In genomic region chr15:36877796-36878744, GRCh38 we compare ENCODE assay signal across 10 cellular contexts.
DNase-seq lines count a peak whose midpoint lies in the region; ATAC-seq and TF ChIP-seq lines count a peak whose summit lies in the region.
"Had no signal": no experiment of that assay in that cellular context is flagged by ENCODE, and none has a peak within 500 bp of the region (broad histone marks: within the 10 kb centered on the region; RNA-seq: fewer than 3 reads in every experiment).

No MANE protein-coding gene starts in this region.

- no peak for TF ChIP-seq CTCF in endodermal cell (conservative IDR thresholded peaks at IDR 0.05)
- TF ChIP-seq CTCF in neural progenitor cell (IDR thresholded peaks at IDR 0.05), result no peak

- no peak overlapping the region for H3K9ac ChIP-seq in endodermal cell (ENCODE audit: extremely low read depth, low read length, poor library complexity, severe bottlenecking)
- H3K9ac ChIP-seq in neural progenitor cell, result no peak overlapping the region

- H3K36me3 Mint-ChIP-seq in endodermal cell (ENCODE audit: low read depth), result no peaks in the 10 kb centered on the region
- H3K36me3 Mint-ChIP-seq in neural progenitor cell, result no peaks in the 10 kb centered on the region

- peak overlapping the region; percentile 58 for H3K4me3 ChIP-seq in endodermal cell (ENCODE audit: low read length)
- H3K4me3 ChIP-seq in neural progenitor cell, result peak overlapping the region; percentile 44

- H3K4me1 Mint-ChIP-seq in endodermal cell (peaks cover 49% of the 10 kb centered on the region), neural progenitor cell (peaks cover 28% of the 10 kb centered on the region)

- H2AFZ ChIP-seq in neural progenitor cell (replicated peaks), result peak overlapping the region; percentile 82

- no peaks in the 10 kb centered on the region for H3K79me2 ChIP-seq in neural progenitor cell (ENCODE audit: low read depth)

- peaks cover 28% of the 10 kb centered on the region for H3F3A ChIP-seq in neural progenitor cell (ENCODE audit: low read depth)

- H3K27me3 ChIP-seq in endodermal cell (ENCODE audit: control insufficient read depth, insufficient read depth, low read length, poor library complexity, severe bottlenecking) (peaks cover 91% of the 10 kb centered on the region), neural progenitor cell (peaks cover 97% of the 10 kb centered on the region)

- peaks cover 14% of the 10 kb centered on the region for H3K4me1 ChIP-seq in endodermal cell (ENCODE audit: control insufficient read depth, insufficient read depth, low read length)
- H3K4me1 ChIP-seq in neural progenitor cell, result peaks cover 35% of the 10 kb centered on the region

- H3K27me3 Mint-ChIP-seq in endodermal cell (ENCODE audit: insufficient read depth) (peaks cover 94% of the 10 kb centered on the region), neural progenitor cell (ENCODE audit: insufficient read depth, low read depth) (peaks cover 71% of the 10 kb centered on the region)

- H3K4me3 Mint-ChIP-seq in endodermal cell (peak overlapping the region; percentile 54), neural progenitor cell (peak overlapping the region; percentile 60)

- ATAC-seq in GM18511 (IDR thresholded peaks at IDR 0.05; ENCODE audit: unreplicated experiment) (peak; percentile 70), HG03175 (IDR thresholded peaks at IDR 0.05; ENCODE audit: unreplicated experiment) (peak; percentile 58)

- peak overlapping the region; percentile 86 for H3K4me2 ChIP-seq in neural progenitor cell

- DNase-seq in endodermal cell (peak; percentile 74), neural progenitor cell (ENCODE audit: low spot score) (peak; percentile 57), GM03348 (ENCODE audit: low spot score) (no peak), NCI-H1092 treated with DMSO at 0.1 percent for 48 hours (lab: John Stamatoyannopoulos, UW) (no peak), HPDE6-E6E7 (ENCODE audit: extremely low spot score) (no peak), HUDEP-2 (lab: John Stamatoyannopoulos, UW; ENCODE audit: unreplicated experiment in 76 of 76) (no peak)
- DNase-seq: esophagus squamous epithelium, substantia nigra had no signal

- peaks cover 40% of the 10 kb centered on the region for H4K20me1 ChIP-seq in neural progenitor cell (ENCODE audit: low read depth)

- WGBS in endodermal cell (ENCODE audit: insufficient coverage in 1 of 2, insufficient read length in 1 of 2), 2 experiments, result 14 to 18% methylated on average over 3 to 38 of the region's 41 CpGs

- H3K9me3 Mint-ChIP-seq in endodermal cell, result no peaks in the 10 kb centered on the region
- no peaks in the 10 kb centered on the region for H3K9me3 Mint-ChIP-seq in neural progenitor cell

- H3K27ac ChIP-seq in endodermal cell (ENCODE audit: low read depth, low read length) (no peak overlapping the region), neural progenitor cell (no peak overlapping the region)
- H3K27ac ChIP-seq: esophagus squamous epithelium had no signal

- H3K27ac Mint-ChIP-seq in endodermal cell, result no peak overlapping the region
- no peak overlapping the region for H3K27ac Mint-ChIP-seq in neural progenitor cell

- H3K36me3 ChIP-seq in endodermal cell (ENCODE audit: control insufficient read depth, insufficient read depth, low read length) (no peaks in the 10 kb centered on the region), neural progenitor cell (no peaks in the 10 kb centered on the region)
- H3K36me3 ChIP-seq: esophagus squamous epithelium had no signal

- H3K9me3 ChIP-seq in endodermal cell (ENCODE audit: control insufficient read depth, low read length) (no peaks in the 10 kb centered on the region), neural progenitor cell (ENCODE audit: low read depth) (no peaks in the 10 kb centered on the region)
- H3K9me3 ChIP-seq: esophagus squamous epithelium had no signal

Comparison
In these comparisons a context has a peak if more than half of its experiments do, and no peak if none do; other contexts are left out.
1. DNase-seq: peak in endodermal cell (single experiment) and neural progenitor cell (single experiment); none in GM03348 (single experiment), NCI-H1092 treated with DMSO at 0.1 percent for 48 hours (single experiment), HPDE6-E6E7 (single experiment) and HUDEP-2 (0 of 76).